In genomic region chr22:24532075-24532474, GRCh38 we compare ENCODE assay signal across 2 cellular contexts.
A peak's percentile ranks its signal among the peaks of the same experiment; 100 is the strongest.
TF ChIP-seq lines count a peak whose summit lies in the region.

No MANE protein-coding gene starts in this region.

TF ChIP-seq in WTC11, 78 proteins besides CTCF, POLR2A, EP300 and RAD21 (continued from another document):
- TF ChIP-seq, protein P1, sequence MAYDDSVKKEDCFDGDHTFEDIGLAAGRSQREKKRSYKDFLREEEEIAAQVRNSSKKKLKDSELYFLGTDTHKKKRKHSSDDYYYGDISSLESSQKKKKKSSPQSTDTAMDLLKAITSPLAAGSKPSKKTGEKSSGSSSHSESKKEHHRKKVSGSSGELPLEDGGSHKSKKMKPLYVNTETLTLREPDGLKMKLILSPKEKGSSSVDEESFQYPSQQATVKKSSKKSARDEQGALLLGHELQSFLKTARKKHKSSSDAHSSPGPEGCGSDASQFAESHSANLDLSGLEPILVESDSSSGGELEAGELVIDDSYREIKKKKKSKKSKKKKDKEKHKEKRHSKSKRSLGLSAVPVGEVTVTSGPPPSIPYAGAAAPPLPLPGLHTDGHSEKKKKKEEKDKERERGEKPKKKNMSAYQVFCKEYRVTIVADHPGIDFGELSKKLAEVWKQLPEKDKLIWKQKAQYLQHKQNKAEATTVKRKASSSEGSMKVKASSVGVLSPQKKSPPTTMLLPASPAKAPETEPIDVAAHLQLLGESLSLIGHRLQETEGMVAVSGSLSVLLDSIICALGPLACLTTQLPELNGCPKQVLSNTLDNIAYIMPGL (CRISPR knock-in tag; IDR thresholded peaks at IDR 0.05): no peak
- no peak for TF ChIP-seq TP53 (CRISPR knock-in tag; IDR thresholded peaks at IDR 0.05)
- no peak for TF ChIP-seq ATF1 (CRISPR knock-in tag; IDR thresholded peaks at IDR 0.05)
- TF ChIP-seq KAT7 (CRISPR knock-in tag; IDR thresholded peaks at IDR 0.05; ENCODE audit: borderline replicate concordance): no peak
- no peak for TF ChIP-seq NFE2L1 (CRISPR knock-in tag; IDR thresholded peaks at IDR 0.05)
- no peak for TF ChIP-seq NFYB (CRISPR knock-in tag; conservative IDR thresholded peaks at IDR 0.05; ENCODE audit: low read depth)

TF ChIP-seq in liver, 16 proteins besides CTCF, POLR2A, EP300 and RAD21 (continued from another document):
- peak; percentile 18 for TF ChIP-seq FOXA1 (IDR thresholded peaks at IDR 0.05)
- TF ChIP-seq YY1 (IDR thresholded peaks at IDR 0.05): peak; percentile 31
- TF ChIP-seq NR2F2 (IDR thresholded peaks at IDR 0.05): no peak
- peak in 1 of 2 donors; percentile 66 for TF ChIP-seq EGR1 (IDR thresholded peaks at IDR 0.05; ENCODE audit: low read depth in 2 of 2)
- peak; percentile 51 to 58 for TF ChIP-seq JUND (IDR thresholded peaks at IDR 0.05)
- peak; percentile 11 for TF ChIP-seq REST (IDR thresholded peaks at IDR 0.05)
- peak; percentile 42 to 69 for TF ChIP-seq HNF4A (conservative IDR thresholded peaks at IDR 0.05)
- no peak for TF ChIP-seq TAF1 (conservative IDR thresholded peaks at IDR 0.05)
- TF ChIP-seq, protein P2, sequence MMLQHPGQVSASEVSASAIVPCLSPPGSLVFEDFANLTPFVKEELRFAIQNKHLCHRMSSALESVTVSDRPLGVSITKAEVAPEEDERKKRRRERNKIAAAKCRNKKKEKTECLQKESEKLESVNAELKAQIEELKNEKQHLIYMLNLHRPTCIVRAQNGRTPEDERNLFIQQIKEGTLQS (IDR thresholded peaks at IDR 0.05): peak; percentile 38
- TF ChIP-seq, protein P3, sequence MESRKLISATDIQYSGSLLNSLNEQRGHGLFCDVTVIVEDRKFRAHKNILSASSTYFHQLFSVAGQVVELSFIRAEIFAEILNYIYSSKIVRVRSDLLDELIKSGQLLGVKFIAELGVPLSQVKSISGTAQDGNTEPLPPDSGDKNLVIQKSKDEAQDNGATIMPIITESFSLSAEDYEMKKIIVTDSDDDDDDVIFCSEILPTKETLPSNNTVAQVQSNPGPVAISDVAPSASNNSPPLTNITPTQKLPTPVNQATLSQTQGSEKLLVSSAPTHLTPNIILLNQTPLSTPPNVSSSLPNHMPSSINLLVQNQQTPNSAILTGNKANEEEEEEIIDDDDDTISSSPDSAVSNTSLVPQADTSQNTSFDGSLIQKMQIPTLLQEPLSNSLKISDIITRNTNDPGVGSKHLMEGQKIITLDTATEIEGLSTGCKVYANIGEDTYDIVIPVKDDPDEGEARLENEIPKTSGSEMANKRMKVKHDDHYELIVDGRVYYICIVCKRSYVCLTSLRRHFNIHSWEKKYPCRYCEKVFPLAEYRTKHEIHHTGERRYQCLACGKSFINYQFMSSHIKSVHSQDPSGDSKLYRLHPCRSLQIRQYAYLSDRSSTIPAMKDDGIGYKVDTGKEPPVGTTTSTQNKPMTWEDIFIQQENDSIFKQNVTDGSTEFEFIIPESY (IDR thresholded peaks at IDR 0.05): peak; percentile 68
- no peak for TF ChIP-seq HNF4G (IDR thresholded peaks at IDR 0.05)
- TF ChIP-seq RXRA (IDR thresholded peaks at IDR 0.05): peak; percentile 62 to 87
TF ChIP-seq in liver: peak in this region for 11.
